In genomic region chr7:112484671-112485097, GRCh38 we compare ENCODE assay signal across 10 cellular contexts. TPM values are rescaled to one million over a fixed set of nuclear protein-coding genes. Genes with fewer than 3 reads are reported as not detected.
DNase-seq lines count a peak whose midpoint lies in the region; ATAC-seq and TF ChIP-seq lines count a peak whose summit lies in the region.
"Had no signal": no experiment of that assay in that cellular context is flagged by ENCODE, and none has a peak within 500 bp of the region (broad histone marks: within the 10 kb centered on the region; RNA-seq: fewer than 3 reads in every experiment).

No MANE protein-coding gene starts in this region.

- H3K27ac ChIP-seq in foreskin keratinocyte, result no peak overlapping the region

- peaks cover 9% of the 10 kb centered on the region for H3K4me1 ChIP-seq in foreskin keratinocyte

- no peak for TF ChIP-seq CTCF in foreskin keratinocyte (conservative IDR thresholded peaks at IDR 0.05)

- DNase-seq in ELR (ENCODE audit: low read depth) (peak; percentile 79), T1000 (lab: John Stamatoyannopoulos, UW) (peak; percentile 13), foreskin keratinocyte (no peak), sciatic nerve (ENCODE audit: low spot score) (no peak), medulla oblongata (ENCODE audit: extremely low spot score) (no peak)
- no peak for DNase-seq in stimulated activated naive CD4-positive, alpha-beta T cell treated with Interleukin-2 at 50 U/mL for 16 hours (lab: John Stamatoyannopoulos, UW)
- DNase-seq: natural killer cell, NCI-H1105 treated with DMSO at 0.1 percent for 48 hours had no signal

- intact Hi-C loops in sciatic nerve (cut with DNase I), result no loop called here

- H3K27me3 ChIP-seq in foreskin keratinocyte, result no peaks in the 10 kb centered on the region

- ATAC-seq in foreskin keratinocyte (peak; percentile 6), sciatic nerve (peak; percentile 47), GM21526 (IDR thresholded peaks at IDR 0.05; ENCODE audit: low FRiP score, unreplicated experiment) (no peak), HG02623 (IDR thresholded peaks at IDR 0.05; ENCODE audit: unreplicated experiment) (no peak)
- ATAC-seq: natural killer cell had no signal

RNA-seq across cellular contexts. Expression of gene LSMEM1, which starts 3.9 kb away (rescaled TPM):
- 0.25 and 0.58 TPM in 2 replicates for total RNA-seq in foreskin keratinocyte
- polyA plus RNA-seq in foreskin keratinocyte, result 0.33 and 0.59 TPM in 2 replicates
- total RNA-seq in sciatic nerve, result 3.9 TPM

RNA-seq across cellular contexts. Expression of gene IFRD1, which starts 34.4 kb away (rescaled TPM):
- total RNA-seq in foreskin keratinocyte, result 27.8 and 29.1 TPM in 2 replicates
- polyA plus RNA-seq in foreskin keratinocyte, result 14.9 and 18.8 TPM in 2 replicates
- total RNA-seq in sciatic nerve, result 92.8 TPM

Comparison
In these comparisons a context has a peak if more than half of its experiments do, and no peak if none do; other contexts are left out.
1. DNase-seq: peak in ELR (single experiment) and T1000 (single experiment); none in foreskin keratinocyte (0 of 2), sciatic nerve (single experiment), stimulated activated naive CD4-positive, alpha-beta T cell treated with Interleukin-2 at 50 U/mL for 16 hours (single experiment) and medulla oblongata (single experiment).
2. ATAC-seq: peak in foreskin keratinocyte (single experiment) and sciatic nerve (single experiment); none in GM21526 (single experiment) and HG02623 (single experiment).